In the genomic region with DNA sequence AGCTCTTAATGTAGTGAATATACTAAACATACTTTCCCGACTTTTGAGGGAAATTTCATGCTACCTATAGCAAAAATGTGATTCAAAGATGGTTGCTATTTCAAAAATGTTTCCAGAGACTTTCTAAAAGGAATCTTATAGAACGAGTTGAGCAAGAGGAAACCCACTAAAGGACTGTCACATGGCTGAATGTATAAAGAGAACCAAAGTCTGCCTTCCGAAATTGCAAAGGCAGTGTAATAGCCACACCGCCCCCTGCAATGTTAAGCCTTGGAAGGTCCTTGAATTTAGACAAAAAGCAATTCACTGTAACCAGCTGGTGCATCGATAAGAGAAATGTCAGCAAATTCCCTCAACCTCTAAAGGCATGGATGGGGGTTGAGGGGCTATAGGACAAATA, we compare ENCODE assay signal across 2 cellular contexts.
TF ChIP-seq lines count a peak whose summit lies in the region.

No MANE protein-coding gene starts in this region.

TF ChIP-seq in HepG2, 621 proteins besides CTCF, POLR2A, EP300 and RAD21:
- TF ChIP-seq, protein P1, sequence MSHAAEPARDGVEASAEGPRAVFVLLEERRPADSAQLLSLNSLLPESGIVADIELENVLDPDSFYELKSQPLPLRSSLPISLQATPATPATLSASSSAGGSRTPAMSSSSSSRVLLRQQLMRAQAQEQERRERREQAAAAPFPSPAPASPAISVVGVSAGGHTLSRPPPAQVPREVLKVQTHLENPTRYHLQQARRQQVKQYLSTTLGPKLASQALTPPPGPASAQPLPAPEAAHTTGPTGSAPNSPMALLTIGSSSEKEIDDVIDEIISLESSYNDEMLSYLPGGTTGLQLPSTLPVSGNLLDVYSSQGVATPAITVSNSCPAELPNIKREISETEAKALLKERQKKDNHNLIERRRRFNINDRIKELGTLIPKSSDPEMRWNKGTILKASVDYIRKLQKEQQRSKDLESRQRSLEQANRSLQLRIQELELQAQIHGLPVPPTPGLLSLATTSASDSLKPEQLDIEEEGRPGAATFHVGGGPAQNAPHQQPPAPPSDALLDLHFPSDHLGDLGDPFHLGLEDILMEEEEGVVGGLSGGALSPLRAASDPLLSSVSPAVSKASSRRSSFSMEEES (CRISPR knock-in tag; IDR thresholded peaks at IDR 0.05) = no peak
- TF ChIP-seq CCAR2 (optimal IDR thresholded peaks at IDR 0.05; ENCODE audit: low read depth, low read length) = no peak
- TF ChIP-seq ZFP82 (CRISPR knock-in tag; IDR thresholded peaks at IDR 0.05; ENCODE audit: borderline replicate concordance) = no peak
TF ChIP-seq in HepG2: peak in this region for 0.

TF ChIP-seq in H1, 55 proteins besides CTCF, POLR2A, EP300 and RAD21:
- TF ChIP-seq YY1 (IDR thresholded peaks at IDR 0.05; ENCODE audit: low read depth, low read length) = no peak
- TF ChIP-seq POLR2AphosphoS5 (IDR thresholded peaks at IDR 0.05; ENCODE audit: low read depth, low read length) = no peak
- 0 out of 2 replicates have a peak, but pooled peaks have one; percentile 17 for TF ChIP-seq SP1 (IDR thresholded peaks at IDR 0.05; ENCODE audit: low read depth, low read length)
- TF ChIP-seq TEAD4 (IDR thresholded peaks at IDR 0.05; ENCODE audit: low read depth, low read length) = 0 out of 2 replicates have a peak, but pooled peaks have one; percentile 3
- no peak for TF ChIP-seq ATF3 (IDR thresholded peaks at IDR 0.05; ENCODE audit: insufficient read depth, low read depth, low read length)
- TF ChIP-seq BCL11A (IDR thresholded peaks at IDR 0.05; ENCODE audit: low read depth in 2 of 2, low read length in 2 of 2) = no peak
